Comparison of ENCODE assay signal across 14 cellular contexts in the genomic region with DNA sequence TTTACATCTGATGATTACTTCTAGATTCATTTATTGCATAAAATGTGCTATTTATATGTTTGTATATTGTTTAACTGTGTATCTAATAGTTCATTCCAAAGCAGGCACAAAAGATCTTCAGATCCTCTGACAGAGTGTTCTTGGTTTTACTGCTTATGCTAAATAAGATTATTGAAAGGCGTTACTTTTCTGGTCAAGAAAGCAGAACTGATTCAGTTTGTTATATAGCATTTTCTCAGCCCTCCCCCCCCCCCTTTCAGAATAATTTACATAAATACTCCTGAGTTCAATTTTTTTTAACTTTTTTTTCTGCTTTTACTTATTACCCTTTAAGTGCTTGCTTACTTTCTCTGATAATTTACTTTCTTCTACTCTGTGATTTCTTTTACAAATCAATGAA. TPM values are rescaled to one million over a fixed set of nuclear protein-coding genes. Genes with fewer than 3 reads are reported as not detected.
DNase-seq lines count a peak whose midpoint lies in the region; ATAC-seq, FAIRE-seq and TF ChIP-seq lines count a peak whose summit lies in the region.
"Had no signal": no experiment of that assay in that cellular context is flagged by ENCODE, and none has a peak within 500 bp of the region (broad histone marks: within the 10 kb centered on the region; RNA-seq: fewer than 3 reads in every experiment).

No MANE protein-coding gene starts in this region.

- peak overlapping the region; percentile 56 for H3K4me3 ChIP-seq in GM12865 (ENCODE audit: low read depth, low read length)
- no peak overlapping the region for H3K4me3 ChIP-seq in OCI-LY3 (ENCODE audit: low read length)
- H3K4me3 ChIP-seq in small intestine (ENCODE audit: low read depth in 1 of 2, low read length in 2 of 2), result no peak overlapping the region
- H3K4me3 ChIP-seq: dorsolateral prefrontal cortex, SJSA1, thoracic aorta had no signal

- H3K36me3 ChIP-seq in OCI-LY3 (replicated peaks; ENCODE audit: low read depth, low read length), result peaks cover 61% of the 10 kb centered on the region
- H3K36me3 ChIP-seq in small intestine (ENCODE audit: control insufficient read depth in 2 of 2, insufficient read depth in 2 of 2, low read length in 2 of 2), result no peaks in the 10 kb centered on the region
- H3K36me3 ChIP-seq: SJSA1, thoracic aorta had no signal

- TF ChIP-seq CTCF in GM12865 (IDR thresholded peaks at IDR 0.05; ENCODE audit: insufficient read depth, low read depth, low read length, missing control alignments) (no peak), OCI-LY3 (IDR thresholded peaks at IDR 0.05; ENCODE audit: low read depth, low read length) (no peak)

- H3K27ac Mint-ChIP-seq in memory B cell, result peak overlapping the region; percentile 85

- 52 to 69% (median 60%) methylated on average over 1 of the region's 1 CpG for WGBS in small intestine, 3 donors

- H3K9me3 ChIP-seq in OCI-LY3 (ENCODE audit: insufficient read depth, low read length), result no peaks in the 10 kb centered on the region; the same call in 1 of the 2 replicates
- no peaks in the 10 kb centered on the region for H3K9me3 ChIP-seq in small intestine (ENCODE audit: control insufficient read depth, low read depth)
- H3K9me3 ChIP-seq: SJSA1, thoracic aorta had no signal

- H3K27ac ChIP-seq in OCI-LY3 (ENCODE audit: low read length) (peak overlapping the region; percentile 63), small intestine (ENCODE audit: low read depth in 1 of 2, low read length in 1 of 2) (peak overlapping the region in 1 of 2 donors; percentile 4)
- H3K27ac ChIP-seq: SJSA1, thoracic aorta had no signal

- H3K4me1 ChIP-seq in OCI-LY3 (ENCODE audit: low read length) (peaks cover 77% of the 10 kb centered on the region), small intestine (ENCODE audit: control insufficient read depth in 2 of 2, insufficient read depth in 1 of 2, low read depth in 1 of 2, low read length in 1 of 2) (peaks cover 0 to 8% of the 10 kb centered on the region in 2 donors)

- DNase-seq in GM12865 (ENCODE audit: low read depth), result peak; percentile 69
- DNase-seq in memory B cell (ENCODE audit: low spot score in 2 of 2), result peak in 1 of 2 donors; percentile 33
- DNase-seq in small intestine, result no peak
- no peak for DNase-seq in NCI-H2081 (lab: John Stamatoyannopoulos, UW)
- DNase-seq: activated CD8-positive, alpha-beta memory T cell treated with anti-CD3 and anti-CD28 coated beads, Interleukin-2, amount 50 U/mL, for 48 hours; dorsolateral prefrontal cortex; NCI-H2029 treated with DMSO at 0.1 percent for 48 hours had no signal

- no peak for FAIRE-seq in small intestine (lab: Jason Lieb, UNC)

- peak; percentile 22 for ATAC-seq in GM21515 (IDR thresholded peaks at IDR 0.05; ENCODE audit: unreplicated experiment)
- peak; percentile 69 for ATAC-seq in memory B cell (ENCODE audit: low read depth)
- no peak for ATAC-seq in HG02759 (IDR thresholded peaks at IDR 0.05; ENCODE audit: unreplicated experiment)
- no peak for ATAC-seq in GM18505 (IDR thresholded peaks at IDR 0.05; ENCODE audit: unreplicated experiment)

- peaks cover 91% of the 10 kb centered on the region for H4K20me1 ChIP-seq in OCI-LY3 (ENCODE audit: insufficient read depth, low read length)

- H3K27me3 Mint-ChIP-seq in memory B cell, result no peaks in the 10 kb centered on the region

- peaks cover 7% of the 10 kb centered on the region for H3K36me3 Mint-ChIP-seq in memory B cell

- peak overlapping the region; percentile 11; the same call in 1 of the 2 replicates for H3K4me2 ChIP-seq in OCI-LY3 (ENCODE audit: low read length)

- peak overlapping the region; percentile 84 for H3K4me3 Mint-ChIP-seq in memory B cell
- H3K4me3 Mint-ChIP-seq: neural crest cell had no signal

- no peaks in the 10 kb centered on the region for H3K27me3 ChIP-seq in OCI-LY3 (ENCODE audit: low read depth, low read length)
- no peaks in the 10 kb centered on the region for H3K27me3 ChIP-seq in small intestine (ENCODE audit: control insufficient read depth in 2 of 2, insufficient read depth in 2 of 2, low read length in 2 of 2)
- H3K27me3 ChIP-seq: dorsolateral prefrontal cortex, SJSA1 had no signal

- no peak overlapping the region for H2AFZ ChIP-seq in OCI-LY3 (ENCODE audit: low read depth, low read length)

- no peak for TF ChIP-seq POLR2A in GM18505 (IDR thresholded peaks at IDR 0.05; ENCODE audit: borderline replicate concordance, extremely low read depth, insufficient read depth, insufficient read length)

- no peak overlapping the region for H3K9ac ChIP-seq in OCI-LY3 (ENCODE audit: low read length)

- H3K9me3 Mint-ChIP-seq in memory B cell, result no peaks in the 10 kb centered on the region
- H3K9me3 Mint-ChIP-seq: neural crest cell had no signal

- H3K4me1 Mint-ChIP-seq in memory B cell, result peaks cover 44% of the 10 kb centered on the region

- peaks cover 99% of the 10 kb centered on the region for H3K79me2 ChIP-seq in OCI-LY3 (ENCODE audit: low read length)

RNA-seq across cellular contexts. Expression of a gene that starts 15.4 kb away (rescaled TPM):
- polyA plus RNA-seq in small intestine, result 10 to 100 TPM; 36.0 to 60.3 (median 58.6) TPM

Comparison
In these comparisons a context has a peak if more than half of its experiments do, and no peak if none do; other contexts are left out.
1. ATAC-seq: peak in GM21515 (single experiment) and memory B cell (single experiment); none in HG02759 (single experiment) and GM18505 (single experiment).